ENCODE assay signal across 8 cellular contexts in genomic region chrX:40108084-40108958, GRCh38. TPM values are rescaled to one million over a fixed set of nuclear protein-coding genes. Genes with fewer than 3 reads are reported as not detected.
A peak's percentile ranks its signal among the peaks of the same experiment; 100 is the strongest.
DNase-seq lines count a peak whose midpoint lies in the region; ATAC-seq and TF ChIP-seq lines count a peak whose summit lies in the region.

No MANE protein-coding gene starts in this region.

- peaks cover 0 to 5% of the 10 kb centered on the region in 2 donors for H3K36me3 Mint-ChIP-seq in activated T-cell treated with anti-CD3 and anti-CD28 coated beads, Interleukin-2, amount 50 U/mL, for 72 hours (ENCODE audit: insufficient read depth in 2 of 2)
- no peaks in the 10 kb centered on the region for H3K36me3 Mint-ChIP-seq in nephron (ENCODE audit: low read depth)

- H3K4me3 Mint-ChIP-seq in activated T-cell treated with anti-CD3 and anti-CD28 coated beads, Interleukin-2, amount 50 U/mL, for 72 hours: peak overlapping the region; percentile 62 to 68
- H3K4me3 Mint-ChIP-seq in nephron: peak overlapping the region; percentile 75 to 88 (median 86)

- intact Hi-C loops in esophagus muscularis mucosa (cut with DNase I): loop anchor here (5.0 kb wide), 1 partner anchor 44 kb away; no protein-coding TSS in a partner anchor

- H3K9me3 ChIP-seq in SJCRH30 (replicated peaks): no peaks in the 10 kb centered on the region
- no peaks in the 10 kb centered on the region for H3K9me3 ChIP-seq in esophagus muscularis mucosa

- H3K9me3 Mint-ChIP-seq in activated T-cell treated with anti-CD3 and anti-CD28 coated beads, Interleukin-2, amount 50 U/mL, for 72 hours: peaks cover 0 to 2% of the 10 kb centered on the region in 2 donors
- H3K9me3 Mint-ChIP-seq in nephron: no peaks in the 10 kb centered on the region

- peak overlapping the region; percentile 99 for H3K27ac ChIP-seq in SJCRH30
- H3K27ac ChIP-seq in esophagus muscularis mucosa (replicated peaks in 1 of 4): peak overlapping the region; percentile 83 to 98 (median 96)

- H3K27ac Mint-ChIP-seq in activated T-cell treated with anti-CD3 and anti-CD28 coated beads, Interleukin-2, amount 50 U/mL, for 72 hours: no peak overlapping the region
- H3K27ac Mint-ChIP-seq in nephron: peak overlapping the region; percentile 94 to 95 (median 94)

- TF ChIP-seq CTCF in esophagus muscularis mucosa (IDR thresholded peaks at IDR 0.05) (no peak), nephron (IDR thresholded peaks at IDR 0.05; ENCODE audit: unreplicated experiment in 3 of 3) (no peak)

- H3K27me3 ChIP-seq in SJCRH30 (no peaks in the 10 kb centered on the region), esophagus muscularis mucosa (peaks cover 0 to 14% (median 4%) of the 10 kb centered on the region in 4 donors)

- TF ChIP-seq EP300 in esophagus muscularis mucosa (IDR thresholded peaks at IDR 0.05): no peak

- H3K4me1 Mint-ChIP-seq in activated T-cell treated with anti-CD3 and anti-CD28 coated beads, Interleukin-2, amount 50 U/mL, for 72 hours (ENCODE audit: low read depth): peaks cover 16% of the 10 kb centered on the region
- H3K4me1 Mint-ChIP-seq in nephron: peaks cover 21% of the 10 kb centered on the region

- TF ChIP-seq POLR2A in esophagus muscularis mucosa (IDR thresholded peaks at IDR 0.05; ENCODE audit: low read depth) (no peak), GM18505 (IDR thresholded peaks at IDR 0.05; ENCODE audit: borderline replicate concordance, extremely low read depth, insufficient read depth, insufficient read length) (no peak)

- no peaks in the 10 kb centered on the region for H3K4me1 ChIP-seq in SJCRH30
- H3K4me1 ChIP-seq in esophagus muscularis mucosa: peaks cover 31 to 65% (median 33%) of the 10 kb centered on the region in 4 donors

- peaks cover 37% of the 10 kb centered on the region for H3K27me3 Mint-ChIP-seq in activated T-cell treated with anti-CD3 and anti-CD28 coated beads, Interleukin-2, amount 50 U/mL, for 72 hours (ENCODE audit: low read depth)
- peaks cover 18% of the 10 kb centered on the region for H3K27me3 Mint-ChIP-seq in nephron (ENCODE audit: low read depth)

- H3K4me3 ChIP-seq in SJCRH30 (peak overlapping the region; percentile 67), esophagus muscularis mucosa (peak overlapping the region; percentile 59 to 81 (median 74))

- H3K36me3 ChIP-seq in SJCRH30 (no peaks in the 10 kb centered on the region), esophagus muscularis mucosa (no peaks in the 10 kb centered on the region)

- peak in 1 of 2 donors; percentile 0 for ATAC-seq in activated T-cell treated with anti-CD3 and anti-CD28 coated beads, Interleukin-2, amount 50 U/mL, for 72 hours (replicated peaks in 1 of 2)
- ATAC-seq in GM19397 (IDR thresholded peaks at IDR 0.05; ENCODE audit: unreplicated experiment) (no peak), GM18505 (IDR thresholded peaks at IDR 0.05; ENCODE audit: unreplicated experiment) (no peak)

- 13% methylated on average over 45 of the region's 73 CpGs for WGBS in esophagus muscularis mucosa

- no peak for DNase-seq in activated T-cell treated with anti-CD3 and anti-CD28 coated beads, Interleukin-2, amount 50 U/mL, for 72 hours
- DNase-seq in activated T-cell treated with anti-CD3 and anti-CD28 coated beads, Interleukin-2, amount 50 U/mL, for 48 hours: no peak
- DNase-seq in SJCRH30 (peak; percentile 80), esophagus muscularis mucosa (ENCODE audit: extremely low spot score) (no peak), DMS79 (lab: John Stamatoyannopoulos, UW) (no peak)

RNA-seq across cellular contexts. Expression of gene BCOR, which starts 10.6 kb away (rescaled TPM):
- 10 to 100 TPM; 53.5 to 65.5 TPM for total RNA-seq in activated T-cell treated with anti-CD3 and anti-CD28 coated beads, Interleukin-2, amount 50 U/mL, for 72 hours
- 62.5 and 64.8 TPM in 2 replicates for total RNA-seq in SJCRH30 (2014; rRNA removed; shearing (Covaris generic))
- 10 to 100 TPM; 19.9 to 32.5 (median 26.0) TPM for total RNA-seq in esophagus muscularis mucosa

Comparison
In these comparisons a context has a peak if more than half of its experiments do, and no peak if none do; other contexts are left out.
1. DNase-seq: peak in SJCRH30 (2 of 2); none in activated T-cell treated with anti-CD3 and anti-CD28 coated beads, Interleukin-2, amount 50 U/mL, for 72 hours (0 of 2), activated T-cell treated with anti-CD3 and anti-CD28 coated beads, Interleukin-2, amount 50 U/mL, for 48 hours (0 of 2), esophagus muscularis mucosa (single experiment) and DMS79 (single experiment).